Comparison of ENCODE assay signal across 10 cellular contexts in genomic region chr10:110358869-110359629, GRCh38. TPM values are rescaled to one million over a fixed set of nuclear protein-coding genes. Genes with fewer than 3 reads are reported as not detected.
DNase-seq lines count a peak whose midpoint lies in the region; ATAC-seq, FAIRE-seq and TF ChIP-seq lines count a peak whose summit lies in the region.
"Had no signal": no experiment of that assay in that cellular context is flagged by ENCODE, and none has a peak within 500 bp of the region (broad histone marks: within the 10 kb centered on the region; RNA-seq: fewer than 3 reads in every experiment).

No MANE protein-coding gene starts in this region.

- H2AFZ ChIP-seq in H9 (ENCODE audit: low read length) = no peak overlapping the region

- no peak overlapping the region for H3K18ac ChIP-seq in H9 (ENCODE audit: insufficient read length, low read depth, low read length)

- H3K79me2 ChIP-seq in H9 (ENCODE audit: insufficient read depth, low read length) = no peaks in the 10 kb centered on the region

- no peaks in the 10 kb centered on the region; a peak in 1 of 7 replicates for H3K36me3 Mint-ChIP-seq in H9 (ENCODE audit: insufficient read depth in 1 of 3, low read depth in 3 of 3)
- H3K36me3 Mint-ChIP-seq in T-cell = no peaks in the 10 kb centered on the region

- no peak overlapping the region for H3K27ac ChIP-seq in H9 (ENCODE audit: insufficient read length, low read depth, low read length)
- no peak overlapping the region for H3K27ac ChIP-seq in VCaP
- no peak overlapping the region for H3K27ac ChIP-seq in kidney (ENCODE audit: low read depth in 2 of 2, low read length in 2 of 2)

- no peak overlapping the region for H3K4ac ChIP-seq in H9 (ENCODE audit: low read depth, low read length)

- TF ChIP-seq CTCF in AG10803 (conservative IDR thresholded peaks at IDR 0.05; ENCODE audit: low read length) = peak; percentile 16; the same call in 1 of the 2 replicates
- no peak for TF ChIP-seq CTCF in H9 (conservative IDR thresholded peaks at IDR 0.05)
- peak; percentile 18; the same call in 1 of the 2 replicates for TF ChIP-seq CTCF in VCaP (conservative IDR thresholded peaks at IDR 0.05)
- TF ChIP-seq CTCF in kidney (IDR thresholded peaks at IDR 0.05; ENCODE audit: borderline replicate concordance, extremely low read depth, insufficient read depth) = peak; percentile 7

- CTCF ChIA-PET in T-cell (lab: Charles Lee) = interaction anchor here in 1 of 2 donors (0.7 kb wide), 1 partner anchor 201 kb away, joined by 3 read pairs; no protein-coding TSS in a partner anchor

- DNase-seq in AG10803 (ENCODE audit: low read depth) (peak; percentile 59), H9 (peak; percentile 61), kidney (no peak), NCI-H1105 (lab: John Stamatoyannopoulos, UW) (no peak), T-cell (no peak)
- no peak for DNase-seq in central memory CD4-positive, alpha-beta T cell
- DNase-seq: left colon, NCI-H82 had no signal

- H3T11ph ChIP-seq in H9 (ENCODE audit: low read length) = no peak overlapping the region

- H2BK120ac ChIP-seq in H9 (ENCODE audit: low read depth, low read length, poor library complexity, severe bottlenecking) = no peak overlapping the region

- no peak overlapping the region for H4K5ac ChIP-seq in H9 (ENCODE audit: insufficient read length, low read depth, low read length)

- H2BK15ac ChIP-seq in H9 (ENCODE audit: low read depth, low read length) = no peak overlapping the region

- no CpG with 5 or more reads among the region's 7 CpGs for WGBS in H9 (ENCODE audit: extremely low coverage, insufficient read length, low lambda C conversion rate)

- no peak overlapping the region for H4K8ac ChIP-seq in H9 (replicated peaks; ENCODE audit: insufficient read length, low read depth, low read length)

- H3K9ac ChIP-seq in H9 (ENCODE audit: extremely low read depth, insufficient read length, low read length) (no peak overlapping the region), kidney (ENCODE audit: low read length in 2 of 2) (no peak overlapping the region)

- no peaks in the 10 kb centered on the region for H3K27me3 ChIP-seq in H9 (ENCODE audit: insufficient read depth, low read length)

- H3K4me3 Mint-ChIP-seq in H9 = no peak overlapping the region
- no peak overlapping the region for H3K4me3 Mint-ChIP-seq in T-cell

- H3K4me1 Mint-ChIP-seq in H9 = peaks cover 33 to 42% of the 10 kb centered on the region in 2 experiments
- H3K4me1 Mint-ChIP-seq in T-cell = peaks cover 50 to 64% (median 59%) of the 10 kb centered on the region in 3 donors

- FAIRE-seq in kidney (lab: Jason Lieb, UNC) = no peak

- H2BK12ac ChIP-seq in H9 (ENCODE audit: insufficient read length, low read depth, low read length) = no peak overlapping the region

- H2AK5ac ChIP-seq in H9 (ENCODE audit: insufficient read length, low read length) = no peak overlapping the region

- no peak for ATAC-seq in HG03565 (IDR thresholded peaks at IDR 0.05; ENCODE audit: unreplicated experiment)
- ATAC-seq in T-cell (replicated peaks in 1 of 4) = no peak
- ATAC-seq: left colon had no signal

- H3K23me2 ChIP-seq in H9 (ENCODE audit: insufficient read length, low read depth, low read length, poor library complexity, severe bottlenecking) = no peaks in the 10 kb centered on the region

- no peaks in the 10 kb centered on the region for H4K20me1 ChIP-seq in H9 (ENCODE audit: control insufficient read depth, insufficient read depth, insufficient read length)

- H4K91ac ChIP-seq in H9 (ENCODE audit: insufficient read length, low read depth, low read length) = no peak overlapping the region

- no peak overlapping the region for H3K14ac ChIP-seq in H9 (ENCODE audit: insufficient read depth, low read length)

- intact Hi-C loops in kidney (cut with DNase I) = no loop called here

- H3K9me3 ChIP-seq in H9 (ENCODE audit: control insufficient read depth, low read depth, low read length) (no peaks in the 10 kb centered on the region), kidney (ENCODE audit: control insufficient read depth in 1 of 2, low read length in 2 of 2) (no peaks in the 10 kb centered on the region)

- POLR2A ChIA-PET in T-cell (lab: Charles Lee) = no interaction called here

- no peaks in the 10 kb centered on the region for H3K36me3 ChIP-seq in kidney (ENCODE audit: control insufficient read depth in 1 of 2, insufficient read depth in 2 of 2, low read length in 2 of 2)

- peaks cover 13% of the 10 kb centered on the region for H3K4me1 ChIP-seq in H9 (ENCODE audit: insufficient read depth, low read length)
- peaks cover 7 to 9% of the 10 kb centered on the region in 2 donors for H3K4me1 ChIP-seq in kidney (ENCODE audit: control insufficient read depth in 1 of 2, insufficient read depth in 1 of 2, low read depth in 1 of 2, low read length in 2 of 2)

- no peak overlapping the region for H3K56ac ChIP-seq in H9 (ENCODE audit: insufficient read length, low read depth, low read length)

- H3K4me3 ChIP-seq in AG10803 (ENCODE audit: low read length) (no peak overlapping the region), kidney (ENCODE audit: low read length in 2 of 2) (no peak overlapping the region)

- no peak overlapping the region for H2BK20ac ChIP-seq in H9 (ENCODE audit: low read depth, low read length, poor library complexity, severe bottlenecking)

- no peaks in the 10 kb centered on the region for H3K79me1 ChIP-seq in H9 (ENCODE audit: insufficient read depth, low read depth, low read length, poor library complexity, severe bottlenecking)

- H3K9me3 Mint-ChIP-seq in H9 (no peaks in the 10 kb centered on the region; a peak in 2 of 5 replicates), T-cell (no peaks in the 10 kb centered on the region)

- H3K4me2 ChIP-seq in H9 (ENCODE audit: insufficient read depth, insufficient read length, low read length) = peak overlapping the region; percentile 23

- H3K23ac ChIP-seq in H9 (ENCODE audit: insufficient read length, low read depth, low read length) = no peak overlapping the region

- no peak overlapping the region for H2BK5ac ChIP-seq in H9 (ENCODE audit: insufficient read length, low read length)

- H3K27me3 Mint-ChIP-seq in H9 (ENCODE audit: low read depth) (no peaks in the 10 kb centered on the region; the same call in none of the 2 replicates), T-cell (no peaks in the 10 kb centered on the region)

- H3K27ac Mint-ChIP-seq in H9 = no peak overlapping the region; a peak in 2 of 7 replicates
- H3K27ac Mint-ChIP-seq in T-cell = no peak overlapping the region

RNA-seq across cellular contexts. Expression of gene SMNDC1, which starts 54.3 kb away (rescaled TPM):
- total RNA-seq in H9 (2021) (55.7 and 57.7 TPM in 2 replicates), kidney (28.6 TPM), T-cell (10 to 100 TPM; 33.5 to 42.2 (median 34.1) TPM)
- polyA plus RNA-seq in kidney (ENCODE audit: insufficient read depth, low read depth, low replicate concordance) = 12.4 TPM

Comparison
In these comparisons a context has a peak if more than half of its experiments do, and no peak if none do; other contexts are left out.
1. DNase-seq: peak in AG10803 (single experiment) and H9 (single experiment); none in kidney (single experiment), NCI-H1105 (single experiment), T-cell (0 of 34) and central memory CD4-positive, alpha-beta T cell (single experiment).